25 cellular contexts compared by ENCODE assay signal in the genomic region with DNA sequence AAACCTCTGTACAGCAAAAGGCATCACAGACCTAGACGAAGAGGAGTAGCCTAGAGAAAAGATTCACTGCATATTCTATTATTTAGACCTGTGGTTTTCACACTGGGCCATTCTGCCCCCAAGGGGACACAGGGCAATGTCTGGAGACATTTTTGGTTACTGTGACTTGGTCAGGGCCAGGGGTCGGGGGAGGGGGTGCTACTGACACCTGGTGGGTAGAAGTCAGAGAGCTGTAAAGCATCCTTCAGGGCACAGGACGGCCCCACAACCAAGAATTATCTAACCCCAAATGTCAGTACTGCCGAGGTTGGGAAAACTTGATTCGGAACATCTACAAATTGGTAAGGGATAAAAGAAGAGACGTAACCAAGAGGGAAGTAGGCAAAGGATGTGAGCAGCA. TPM values are rescaled to one million over a fixed set of nuclear protein-coding genes. Genes with fewer than 3 reads are reported as not detected.
DNase-seq lines count a peak whose midpoint lies in the region; ATAC-seq and TF ChIP-seq lines count a peak whose summit lies in the region.
"Had no signal": no experiment of that assay in that cellular context is flagged by ENCODE, and none has a peak within 500 bp of the region (broad histone marks: within the 10 kb centered on the region; RNA-seq: fewer than 3 reads in every experiment).

No MANE protein-coding gene starts in this region.

- H3K27ac ChIP-seq in HEK293 (ENCODE audit: extremely low read depth, low read depth, low read length) = no peak overlapping the region
- peak overlapping the region; percentile 16 for H3K27ac ChIP-seq in endodermal cell (ENCODE audit: low read depth, low read length)

- no peak for ATAC-seq in activated naive CD4-positive, alpha-beta T cell treated with anti-CD3 and anti-CD28 coated beads, Interleukin-2, amount 50 U/mL, for 72 hours
- no peak for ATAC-seq in GM18907 (IDR thresholded peaks at IDR 0.05; ENCODE audit: unreplicated experiment)
- ATAC-seq: activated CD4-positive, CD25-positive, alpha-beta regulatory T cell treated with anti-CD3 and anti-CD28 coated beads, Interleukin-2, amount 50 U/mL, for 24 hours; CD8-positive, alpha-beta T cell; stimulated activated naive B cell treated with anti-CD40 and anti-IgM and Interleukin-4, amounts not matched to agents 10 μg/mL and 1 μg/mL and 100 μg/mL, for 72 hours; T-helper 17 cell had no signal

- no peak overlapping the region for H3K4me3 ChIP-seq in HEK293 (ENCODE audit: low read depth, low read length)
- no peak overlapping the region for H3K4me3 ChIP-seq in endodermal cell (ENCODE audit: low read length)
- H3K4me3 ChIP-seq: smooth muscle cell had no signal

- H3K36me3 ChIP-seq in HEK293 (ENCODE audit: control insufficient read depth in 2 of 2, insufficient read depth in 1 of 2, low read length in 2 of 2) = peaks cover 26 to 43% of the 10 kb centered on the region in 2 experiments
- peaks cover 53% of the 10 kb centered on the region for H3K36me3 ChIP-seq in endodermal cell (ENCODE audit: control insufficient read depth, insufficient read depth, low read length)

- WGBS in endodermal cell (ENCODE audit: insufficient coverage in 1 of 2, insufficient read length in 1 of 2), 2 experiments = 90 to 97% methylated on average over 4 to 6 of the region's 6 CpGs

- POLR2A ChIA-PET in HEK293 (lab: Yijun Ruan, JAX) = no interaction called here

- no peaks in the 10 kb centered on the region for H3K9me3 Mint-ChIP-seq in activated naive CD4-positive, alpha-beta T cell treated with anti-CD3 and anti-CD28 coated beads, Interleukin-2, amount 50 U/mL, for 72 hours
- H3K9me3 Mint-ChIP-seq in endodermal cell (no peaks in the 10 kb centered on the region), progenitor cell of endocrine pancreas (ENCODE audit: low read depth) (no peaks in the 10 kb centered on the region)
- H3K9me3 Mint-ChIP-seq: activated naive CD4-positive, alpha-beta T cell treated with anti-CD3 and anti-CD28 coated beads, Interleukin-2, amount 50 U/mL, for 24 hours; CD8-positive, alpha-beta T cell; HFFc6; stimulated activated naive B cell treated with anti-CD40 and anti-IgM and Interleukin-4, amounts not matched to agents 10 μg/mL and 1 μg/mL and 100 μg/mL, for 72 hours; type B pancreatic cell had no signal

- DNase-seq in activated naive CD4-positive, alpha-beta T cell treated with anti-CD3 and anti-CD28 coated beads, Interleukin-2, amount 50 U/mL, for 72 hours (ENCODE audit: low spot score in 2 of 2) = no peak
- DNase-seq in activated naive CD4-positive, alpha-beta T cell treated with anti-CD3 and anti-CD28 coated beads, Interleukin-2, amount 50 U/mL, for 16 hours = no peak
- peak; percentile 75 for DNase-seq in endodermal cell
- no peak for DNase-seq in progenitor cell of endocrine pancreas (ENCODE audit: low spot score, unreplicated experiment)
- DNase-seq in mesenteric fat pad (ENCODE audit: low spot score) = no peak
- no peak for DNase-seq in HK-2 (ENCODE audit: unreplicated experiment)
- DNase-seq: activated CD8-positive, alpha-beta memory T cell treated with anti-CD3 and anti-CD28 coated beads, Interleukin-2, amount 50 U/mL, for 48 hours; CD8-positive, alpha-beta T cell; EL; foreskin melanocyte; HFFc6; NCI-H1092 treated with DMSO at 0.1 percent for 48 hours; NCI-H2171; NCI-H82; stimulated activated naive B cell treated with anti-CD40 and anti-IgM and Interleukin-4, amounts not matched to agents 10 μg/mL and 1 μg/mL and 100 μg/mL, for 72 hours; T-helper 17 cell had no signal

- H3K9ac ChIP-seq in endodermal cell (ENCODE audit: extremely low read depth, low read length, poor library complexity, severe bottlenecking) = no peak overlapping the region

- peaks cover 4 to 5% of the 10 kb centered on the region in 2 donors for H3K36me3 Mint-ChIP-seq in activated naive CD4-positive, alpha-beta T cell treated with anti-CD3 and anti-CD28 coated beads, Interleukin-2, amount 50 U/mL, for 72 hours
- peaks cover 40% of the 10 kb centered on the region for H3K36me3 Mint-ChIP-seq in endodermal cell (ENCODE audit: low read depth)
- H3K36me3 Mint-ChIP-seq in progenitor cell of endocrine pancreas (ENCODE audit: insufficient read depth) = peaks cover 6% of the 10 kb centered on the region

- CTCF ChIA-PET in HEK293 (lab: Yijun Ruan, JAX) = interaction anchor here (0.5 kb wide), 1 partner anchor 23 kb away, joined by 3 read pairs; no protein-coding TSS in a partner anchor

- peak overlapping the region; percentile 26 to 74 for H3K27ac Mint-ChIP-seq in activated naive CD4-positive, alpha-beta T cell treated with anti-CD3 and anti-CD28 coated beads, Interleukin-2, amount 50 U/mL, for 72 hours
- no peak overlapping the region for H3K27ac Mint-ChIP-seq in endodermal cell
- H3K27ac Mint-ChIP-seq in progenitor cell of endocrine pancreas = peak overlapping the region; percentile 84
- H3K27ac Mint-ChIP-seq: T-helper 17 cell had no signal

- TF ChIP-seq CTCF in HEK293 (tag by site-specific recombination; IDR thresholded peaks at IDR 0.05) = peak; percentile 24; the same call in 1 of the 2 replicates
- peak; percentile 49 for TF ChIP-seq CTCF in endodermal cell (conservative IDR thresholded peaks at IDR 0.05)
- TF ChIP-seq CTCF in progenitor cell of endocrine pancreas (IDR thresholded peaks at IDR 0.05; ENCODE audit: unreplicated experiment) = no peak

- H3K27me3 Mint-ChIP-seq in endodermal cell (ENCODE audit: insufficient read depth) = no peaks in the 10 kb centered on the region
- H3K27me3 Mint-ChIP-seq in progenitor cell of endocrine pancreas = no peaks in the 10 kb centered on the region
- H3K27me3 Mint-ChIP-seq: activated naive CD4-positive, alpha-beta T cell treated with anti-CD3 and anti-CD28 coated beads, Interleukin-2, amount 50 U/mL, for 24 hours; stimulated activated naive B cell treated with anti-CD40 and anti-IgM and Interleukin-4, amounts not matched to agents 10 μg/mL and 1 μg/mL and 100 μg/mL, for 72 hours; T-helper 17 cell; type B pancreatic cell had no signal

- H3K9me3 ChIP-seq in HEK293 (ENCODE audit: control insufficient read depth, insufficient read depth, low read depth, low read length) (no peaks in the 10 kb centered on the region), endodermal cell (ENCODE audit: control insufficient read depth, low read length) (no peaks in the 10 kb centered on the region)

- no peaks in the 10 kb centered on the region for H3K27me3 ChIP-seq in endodermal cell (ENCODE audit: control insufficient read depth, insufficient read depth, low read length, poor library complexity, severe bottlenecking)

- H3K4me1 Mint-ChIP-seq in endodermal cell (peaks cover 25% of the 10 kb centered on the region), progenitor cell of endocrine pancreas (ENCODE audit: low read depth) (peaks cover 18% of the 10 kb centered on the region)

- H3K4me3 Mint-ChIP-seq in endodermal cell (no peak overlapping the region), progenitor cell of endocrine pancreas (ENCODE audit: low read depth) (no peak overlapping the region)
- H3K4me3 Mint-ChIP-seq: activated naive CD4-positive, alpha-beta T cell treated with anti-CD3 and anti-CD28 coated beads, Interleukin-2, amount 50 U/mL, for 24 hours; CD8-positive, alpha-beta T cell; HFFc6; stimulated activated naive B cell treated with anti-CD40 and anti-IgM and Interleukin-4, amounts not matched to agents 10 μg/mL and 1 μg/mL and 100 μg/mL, for 72 hours; T-helper 17 cell; type B pancreatic cell had no signal

- H3K4me1 ChIP-seq in HEK293 (ENCODE audit: control insufficient read depth, insufficient read depth, low read length) (peaks cover 17% of the 10 kb centered on the region), endodermal cell (ENCODE audit: control insufficient read depth, insufficient read depth, low read length) (peaks cover 7% of the 10 kb centered on the region)

TF ChIP-seq in HEK293, 187 proteins besides CTCF, POLR2A, EP300 and RAD21 (continues in another document):
- TF ChIP-seq, protein P1, sequence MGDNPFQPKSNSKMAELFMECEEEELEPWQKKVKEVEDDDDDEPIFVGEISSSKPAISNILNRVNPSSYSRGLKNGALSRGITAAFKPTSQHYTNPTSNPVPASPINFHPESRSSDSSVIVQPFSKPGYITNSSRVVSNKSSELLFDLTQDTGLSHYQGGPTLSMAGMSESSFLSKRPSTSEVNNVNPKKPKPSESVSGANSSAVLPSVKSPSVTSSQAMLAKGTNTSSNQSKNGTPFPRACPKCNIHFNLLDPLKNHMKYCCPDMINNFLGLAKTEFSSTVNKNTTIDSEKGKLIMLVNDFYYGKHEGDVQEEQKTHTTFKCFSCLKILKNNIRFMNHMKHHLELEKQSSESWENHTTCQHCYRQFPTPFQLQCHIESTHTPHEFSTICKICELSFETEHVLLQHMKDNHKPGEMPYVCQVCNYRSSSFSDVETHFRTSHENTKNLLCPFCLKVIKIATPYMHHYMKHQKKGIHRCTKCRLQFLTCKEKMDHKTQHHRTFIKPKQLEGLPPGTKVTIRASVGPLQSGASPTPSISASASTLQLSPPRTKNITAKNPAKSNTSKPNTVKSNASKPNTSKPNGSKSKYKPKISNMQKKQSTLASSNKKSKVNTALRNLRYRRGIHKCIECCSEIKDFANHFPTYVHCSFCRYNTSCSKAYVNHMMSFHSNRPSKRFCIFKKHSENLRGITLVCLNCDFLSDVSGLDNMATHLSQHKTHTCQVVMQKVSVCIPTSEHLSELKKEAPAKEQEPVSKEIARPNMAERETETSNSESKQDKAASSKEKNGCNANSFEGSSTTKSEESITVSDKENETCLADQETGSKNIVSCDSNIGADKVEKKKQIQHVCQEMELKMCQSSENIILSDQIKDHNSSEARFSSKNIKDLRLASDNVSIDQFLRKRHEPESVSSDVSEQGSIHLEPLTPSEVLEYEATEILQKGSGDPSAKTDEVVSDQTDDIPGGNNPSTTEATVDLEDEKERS (tag by site-specific recombination; IDR thresholded peaks at IDR 0.05) = no peak
- TF ChIP-seq GLIS1 (tag by site-specific recombination; IDR thresholded peaks at IDR 0.05) (no peak), ZNF366 (tag by site-specific recombination; conservative IDR thresholded peaks at IDR 0.05) (no peak)

RNA-seq across cellular contexts. Expression of gene ELAVL1, which starts 11.3 kb away (rescaled TPM):
- 100 to 1,000 TPM; 121 to 146 TPM for total RNA-seq in activated naive CD4-positive, alpha-beta T cell treated with anti-CD3 and anti-CD28 coated beads, Interleukin-2, amount 50 U/mL, for 72 hours
- 100 to 1,000 TPM; 123 to 149 TPM for total RNA-seq in endodermal cell
- 151 TPM for polyA plus RNA-seq in endodermal cell (2013, experiment 1 of 2)
- 138 TPM for polyA plus RNA-seq in endodermal cell (2013, experiment 2 of 2)
- total RNA-seq in progenitor cell of endocrine pancreas = 125 and 130 TPM in 2 replicates
- 60.2 TPM for total RNA-seq in mesenteric fat pad

RNA-seq across cellular contexts. Expression of gene TIMM44, which starts 50.6 kb away (rescaled TPM):
- total RNA-seq in activated naive CD4-positive, alpha-beta T cell treated with anti-CD3 and anti-CD28 coated beads, Interleukin-2, amount 50 U/mL, for 72 hours = 10 to 100 TPM; 66.0 to 99.3 TPM
- total RNA-seq in endodermal cell (10 to 100 TPM; 78.1 to 80.0 TPM), progenitor cell of endocrine pancreas (75.0 and 75.2 TPM in 2 replicates), mesenteric fat pad (48.9 TPM)
- polyA plus RNA-seq in endodermal cell (2013, experiment 1 of 2) = 50.1 TPM
- polyA plus RNA-seq in endodermal cell (2013, experiment 2 of 2) = 44.7 TPM

RNA-seq across cellular contexts. Expression of gene CCL25, which starts 58.4 kb away (rescaled TPM):
- under 1 TPM in 1 of 2 donors, not detected in 1; 0.56 TPM for total RNA-seq in activated naive CD4-positive, alpha-beta T cell treated with anti-CD3 and anti-CD28 coated beads, Interleukin-2, amount 50 U/mL, for 72 hours
- total RNA-seq in endodermal cell (not detected), progenitor cell of endocrine pancreas (not detected in 2 replicates), mesenteric fat pad (not detected)
- polyA plus RNA-seq in endodermal cell (2013, experiment 1 of 2) = 0.50 TPM
- polyA plus RNA-seq in endodermal cell (2013, experiment 2 of 2) = 0.54 TPM
- total RNA-seq: A673; CD8-positive, alpha-beta T cell; HFFc6; mononuclear cell; omental fat pad; smooth muscle cell; T-helper 17 cell had no signal
